ENCODE assay signal across 7 cellular contexts in genomic region chr1:224861317-224861716, GRCh38.
"Had no signal": no experiment of that assay in that cellular context is flagged by ENCODE, and none has a peak within 500 bp of the region (broad histone marks: within the 10 kb centered on the region; RNA-seq: fewer than 3 reads in every experiment).

No MANE protein-coding gene starts in this region.

- H3K4me1 Mint-ChIP-seq: GM23338 had no signal

- ATAC-seq: GM23338, K562 had no signal

- H3K4me3 ChIP-seq: GM23338, K562 had no signal

- H3K4me3 Mint-ChIP-seq: GM23338, H9, HFFc6 had no signal

- H3K27ac Mint-ChIP-seq: GM23338, H9, HFFc6 had no signal

- DNase-seq: H9, HCEC 1CT, HFFc6, IMR-90, KG1 had no signal
